24 cellular contexts compared by ENCODE assay signal in genomic region chr3:176690470-176690869, GRCh38.
"Had no signal": no experiment of that assay in that cellular context is flagged by ENCODE, and none has a peak within 500 bp of the region (broad histone marks: within the 10 kb centered on the region; RNA-seq: fewer than 3 reads in every experiment).

No MANE protein-coding gene starts in this region.

- H3K27me3 ChIP-seq: left lung, ovary, spleen, suprapubic skin, tibial nerve, uterus had no signal

- DNase-seq: kidney; left colon; left lung; lower lobe of right lung; mammary epithelial cell; mesenchymal stem cell; midbrain; mucosa of descending colon; naive thymus-derived CD4-positive, alpha-beta T cell; ovary; posterior cingulate gyrus; right cardiac atrium; small intestine; spleen; stimulated activated CD4-positive, alpha-beta T cell treated with anti-CD3 and anti-CD28 coated beads, Interleukin-4, amount 100 ng/mL, for 24 hours; stimulated activated naive CD4-positive, alpha-beta T cell; uterus had no signal

- H3K36me3 ChIP-seq: left lung, lower lobe of right lung, ovary, prostate gland, spleen, suprapubic skin, thoracic aorta, tibial nerve, uterus had no signal

- H3K4me1 ChIP-seq: left lung, lower lobe of right lung, prostate gland, spleen, suprapubic skin, uterus had no signal

- ATAC-seq: left colon; left lung; lower lobe of right lung; mucosa of descending colon; naive thymus-derived CD4-positive, alpha-beta T cell; natural killer cell treated with Interleukin-12 subunit alpha and Interleukin-12 subunit beta and Interleukin-15 and Interleukin-18, amount 100 ng/mL, for 72 hours; right cardiac atrium; sciatic nerve; stimulated activated effector memory CD8-positive, alpha-beta T cell treated with anti-CD3 and anti-CD28 coated beads, Interleukin-12 subunit alpha, Interleukin-12 subunit beta, amount 100 ng/mL, for 72 hours had no signal

- H3K4me3 ChIP-seq: left lung, lower lobe of right lung, mucosa of descending colon, ovary, prostate gland, spleen, suprapubic skin, thoracic aorta, tibial nerve, uterus had no signal

- H3K27ac ChIP-seq: left lung, lower lobe of right lung, ovary, prostate gland, spleen, suprapubic skin, thoracic aorta, tibial nerve, uterus had no signal

- H3K9me3 ChIP-seq: left lung, lower lobe of right lung, mucosa of descending colon, ovary, prostate gland, spleen, suprapubic skin, thoracic aorta, tibial nerve, uterus had no signal
